8 cellular contexts compared by ENCODE assay signal in the genomic region with DNA sequence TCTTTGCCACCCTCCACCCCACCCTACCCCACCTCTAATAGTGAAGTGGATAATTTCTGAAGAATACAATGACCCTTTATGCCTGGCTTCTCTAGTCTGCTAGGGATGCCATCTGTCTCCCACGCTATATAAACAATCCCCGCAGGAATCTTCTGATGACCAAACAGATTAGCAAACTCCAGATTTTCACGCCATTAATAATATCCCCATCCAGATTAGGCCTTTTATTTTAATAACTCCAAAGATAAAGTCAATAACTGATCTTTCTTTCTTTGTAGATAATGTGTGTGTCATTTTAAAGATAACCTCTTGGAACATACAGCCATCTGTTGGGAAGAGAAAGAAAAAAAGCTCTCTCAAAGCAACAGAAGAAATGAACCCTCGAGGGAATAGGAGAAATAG. TPM values are rescaled to one million over a fixed set of nuclear protein-coding genes. Genes with fewer than 3 reads are reported as not detected.
DNase-seq lines count a peak whose midpoint lies in the region; ATAC-seq and TF ChIP-seq lines count a peak whose summit lies in the region.

No MANE protein-coding gene starts in this region.

- no peak for ATAC-seq in T-cell (replicated peaks in 1 of 4)
- no peak for ATAC-seq in GM18517 (IDR thresholded peaks at IDR 0.05; ENCODE audit: unreplicated experiment)

- no peak for TF ChIP-seq CTCF in Caco-2 (IDR thresholded peaks at IDR 0.05; ENCODE audit: insufficient read depth in 1 of 2, low read depth in 1 of 2, low read length in 1 of 2, severe bottlenecking in 1 of 2, unreplicated experiment in 1 of 2)
- no peak for TF ChIP-seq CTCF in Calu3 (IDR thresholded peaks at IDR 0.05; ENCODE audit: unreplicated experiment)

- DNase-seq in Caco-2 = no peak
- no peak for DNase-seq in T-cell
- no peak for DNase-seq in SKM-1 treated with dmso at 0.1 percent for 144 hours (lab: John Stamatoyannopoulos, UW; ENCODE audit: unreplicated experiment)
- DNase-seq in Calu3 = no peak
- no peak for DNase-seq in mesenteric fat pad (ENCODE audit: low spot score)

- peak overlapping the region; percentile 26 for H3K27ac ChIP-seq in mesodermal cell (ENCODE audit: low read depth, low read length, severe bottlenecking)

- H3K27me3 Mint-ChIP-seq in Caco-2 (ENCODE audit: insufficient read depth, unreplicated experiment) (peaks cover 38% of the 10 kb centered on the region), IgD-negative memory B cell (peaks cover 48% of the 10 kb centered on the region), T-cell (peaks cover 63 to 70% of the 10 kb centered on the region in 2 donors), Calu3 (ENCODE audit: unreplicated experiment) (peaks cover 23% of the 10 kb centered on the region)

- no peak overlapping the region for H3K27ac Mint-ChIP-seq in Caco-2 (ENCODE audit: unreplicated experiment)
- H3K27ac Mint-ChIP-seq in IgD-negative memory B cell = no peak overlapping the region
- peak overlapping the region in 1 of 2 donors; percentile 55 for H3K27ac Mint-ChIP-seq in T-cell
- H3K27ac Mint-ChIP-seq in Calu3 (ENCODE audit: unreplicated experiment) = no peak overlapping the region

- CTCF ChIA-PET in Caco-2 (lab: Charles Lee) = no interaction called here
- CTCF ChIA-PET in T-cell (lab: Charles Lee) = interaction anchor here (0.6 kb wide), 2 partner anchors 128 to 145 kb away, joined by 3 read pairs; no protein-coding TSS in a partner anchor
- CTCF ChIA-PET in Calu3 (lab: Charles Lee) = interaction anchor here (1.3 kb wide), 1 partner anchor 16 kb away, joined by 4 read pairs; no protein-coding TSS in a partner anchor

- 40 to 57% methylated on average over 1 to 2 of the region's 4 CpGs for WGBS in mesodermal cell (ENCODE audit: insufficient coverage in 2 of 2), 2 experiments

- intact Hi-C loops in Caco-2 (cut with micrococcal nuclease; ENCODE audit: unreplicated experiment) (loop anchor here (2.0 kb wide), 2 partner anchors 47 to 293 kb away; partner anchors contain the start of gene CCDC150), Calu3 (cut with micrococcal nuclease; ENCODE audit: unreplicated experiment) (no loop called here)

- POLR2A ChIA-PET in Caco-2 (lab: Charles Lee) = interaction anchor here (0.5 kb wide), 1 partner anchor 208 kb away, joined by 3 read pairs; the partner anchor contains the start of gene GTF3C3
- POLR2A ChIA-PET in T-cell (lab: Charles Lee) = interaction anchor here in 1 of 2 donors (0.6 kb wide), 1 partner anchor 1483 kb away, joined by 3 read pairs; no protein-coding TSS in a partner anchor

- H3K27me3 ChIP-seq in Caco-2 (replicated peaks; ENCODE audit: control insufficient read depth, insufficient read depth, low read length) = peaks cover 2% of the 10 kb centered on the region

- no TSS peak for BruUV-seq in Caco-2 (replicated peaks; lab: Mats Ljungman, UMichigan)
- BruUV-seq in Calu3 (replicated peaks; lab: Mats Ljungman, UMichigan) = no TSS peak

- H3K36me3 ChIP-seq in Caco-2 (ENCODE audit: control insufficient read depth, insufficient read depth, low read length) (no peaks in the 10 kb centered on the region), mesodermal cell (ENCODE audit: control insufficient read depth, insufficient read depth, low read length) (no peaks in the 10 kb centered on the region)

- H3K4me3 Mint-ChIP-seq in Caco-2 (ENCODE audit: unreplicated experiment) (peak overlapping the region; percentile 76), IgD-negative memory B cell (peak overlapping the region in 3 of 4 donors; percentile 60 to 88 (median 85)), T-cell (peak overlapping the region in 2 of 3 donors; percentile 25 to 76), Calu3 (ENCODE audit: low read depth, unreplicated experiment) (no peak overlapping the region)

- H3K4me3 ChIP-seq in Caco-2 (ENCODE audit: low read depth, low read length) = no peak overlapping the region
- H3K4me3 ChIP-seq in mesodermal cell (ENCODE audit: extremely low read depth, insufficient read depth, low read length, poor library complexity, severe bottlenecking) = peak overlapping the region; percentile 62

- H3K36me3 Mint-ChIP-seq in Caco-2 (ENCODE audit: insufficient read depth, unreplicated experiment) (no peaks in the 10 kb centered on the region), IgD-negative memory B cell (no peaks in the 10 kb centered on the region), T-cell (no peaks in the 10 kb centered on the region), Calu3 (ENCODE audit: insufficient read depth, unreplicated experiment) (peaks cover 15% of the 10 kb centered on the region)

- H3K4me1 ChIP-seq in Caco-2 (peaks cover 8% of the 10 kb centered on the region; the same call in 1 of the 2 replicates), mesodermal cell (ENCODE audit: control insufficient read depth, insufficient read depth, low read length, poor library complexity, severe bottlenecking) (peaks cover 19% of the 10 kb centered on the region)

- H3K9me3 ChIP-seq in Caco-2 = no peaks in the 10 kb centered on the region
- no peaks in the 10 kb centered on the region for H3K9me3 ChIP-seq in mesodermal cell (ENCODE audit: control insufficient read depth, low read length)

- H3K4me1 Mint-ChIP-seq in Caco-2 (ENCODE audit: low read depth, unreplicated experiment) (peaks cover 8% of the 10 kb centered on the region), IgD-negative memory B cell (peaks cover 0 to 7% (median 5%) of the 10 kb centered on the region in 3 donors), T-cell (peaks cover 8 to 13% (median 8%) of the 10 kb centered on the region in 3 donors), Calu3 (ENCODE audit: low read depth, unreplicated experiment) (peaks cover 3% of the 10 kb centered on the region)

- H3K9me3 Mint-ChIP-seq in Caco-2 (ENCODE audit: unreplicated experiment) = no peaks in the 10 kb centered on the region
- peaks cover 0 to 5% (median 0%) of the 10 kb centered on the region in 3 donors for H3K9me3 Mint-ChIP-seq in IgD-negative memory B cell
- H3K9me3 Mint-ChIP-seq in T-cell = peaks cover 0 to 4% (median 4%) of the 10 kb centered on the region in 3 donors
- no peaks in the 10 kb centered on the region for H3K9me3 Mint-ChIP-seq in Calu3 (ENCODE audit: low read depth, unreplicated experiment)

RNA-seq across cellular contexts. Expression of gene HECW2, which starts 1.7 kb away (rescaled TPM):
- total RNA-seq in Caco-2 (2022) (3.5 and 3.6 TPM in 2 replicates), T-cell (1 to 10 TPM in 1 of 5 donors, under 1 TPM in 4; 0.10 to 2.9 (median 0.44) TPM), Calu3 (2022) (1.0 and 1.2 TPM in 2 replicates), mesenteric fat pad (23.4 TPM)
- polyA plus RNA-seq in IgD-negative memory B cell = 0.05 TPM
- polyA plus RNA-seq in mesodermal cell (2013, experiment 1 of 2) = 12.7 TPM
- polyA plus RNA-seq in mesodermal cell (2013, experiment 2 of 2) = 11.0 TPM

RNA-seq across cellular contexts. Expression of gene CCDC150, which starts 47.9 kb away (rescaled TPM):
- total RNA-seq in Caco-2 (2022) = 26.3 and 34.0 TPM in 2 replicates
- polyA plus RNA-seq in IgD-negative memory B cell = 0.63 TPM
- 1 to 10 TPM in 3 of 5 donors, under 1 TPM in 2; 0.60 to 1.9 (median 1.1) TPM for total RNA-seq in T-cell
- polyA plus RNA-seq in mesodermal cell (2013, experiment 1 of 2) = 14.9 TPM
- 17.1 TPM for polyA plus RNA-seq in mesodermal cell (2013, experiment 2 of 2)
- 20.2 and 21.7 TPM in 2 replicates for total RNA-seq in Calu3 (2022)
- 1.3 TPM for total RNA-seq in mesenteric fat pad
